ENCODE assay signal across 25 cellular contexts in genomic region chr14:88775532-88775931, GRCh38.
"Had no signal": no experiment of that assay in that cellular context is flagged by ENCODE, and none has a peak within 500 bp of the region (broad histone marks: within the 10 kb centered on the region; RNA-seq: fewer than 3 reads in every experiment).

No MANE protein-coding gene starts in this region.

- H3K4me3 Mint-ChIP-seq: activated CD4-positive, alpha-beta memory T cell treated with anti-CD3 and anti-CD28 coated beads, Interleukin-2, amount 10 ng/mL, durations not matched to agents 7 days and 5 days; activated CD4-positive, alpha-beta T cell treated with anti-CD3 and anti-CD28 coated beads, Interleukin-2, amount 10 ng/mL, durations not matched to agents 7 days and 5 days; activated naive CD4-positive, alpha-beta T cell treated with anti-CD3 and anti-CD28 coated beads, Interleukin-2, amount 10 ng/mL, durations not matched to agents 7 days and 5 days; activated naive CD8-positive, alpha-beta T cell treated with anti-CD3 and anti-CD28 coated beads for 36 hours; activated T-helper 17 cell treated with anti-CD3 and anti-CD28 coated beads, Interleukin-2, amount 50 U/mL, for 72 hours had no signal

- H3K4me1 Mint-ChIP-seq: activated CD4-positive, alpha-beta memory T cell treated with anti-CD3 and anti-CD28 coated beads, Interleukin-2, amount 10 ng/mL, durations not matched to agents 7 days and 5 days; activated CD4-positive, alpha-beta T cell treated with anti-CD3 and anti-CD28 coated beads, Interleukin-2, amount 10 ng/mL, durations not matched to agents 7 days and 5 days; activated naive CD4-positive, alpha-beta T cell treated with anti-CD3 and anti-CD28 coated beads, Interleukin-2, amount 10 ng/mL, durations not matched to agents 7 days and 5 days; activated naive CD8-positive, alpha-beta T cell treated with anti-CD3 and anti-CD28 coated beads for 36 hours; activated T-helper 17 cell treated with anti-CD3 and anti-CD28 coated beads, Interleukin-2, amount 50 U/mL, for 72 hours had no signal

- H3K27me3 ChIP-seq: brain microvascular endothelial cell, SJCRH30 had no signal

- ATAC-seq: activated T-helper 17 cell treated with anti-CD3 and anti-CD28 coated beads, Interleukin-2, amount 50 U/mL, for 72 hours had no signal

- H3K9me3 ChIP-seq: SJCRH30, SK-N-SH had no signal

- H3K27ac Mint-ChIP-seq: activated CD4-positive, alpha-beta memory T cell treated with anti-CD3 and anti-CD28 coated beads, Interleukin-2, amount 10 ng/mL, durations not matched to agents 7 days and 5 days; activated CD4-positive, alpha-beta T cell treated with anti-CD3 and anti-CD28 coated beads, Interleukin-2, amount 10 ng/mL, durations not matched to agents 7 days and 5 days; activated naive CD4-positive, alpha-beta T cell treated with anti-CD3 and anti-CD28 coated beads, Interleukin-2, amount 10 ng/mL, durations not matched to agents 7 days and 5 days; activated naive CD8-positive, alpha-beta T cell treated with anti-CD3 and anti-CD28 coated beads for 36 hours; activated T-helper 17 cell treated with anti-CD3 and anti-CD28 coated beads, Interleukin-2, amount 50 U/mL, for 72 hours had no signal

- H3K9ac ChIP-seq: SK-N-SH had no signal

- H3K36me3 Mint-ChIP-seq: activated naive CD4-positive, alpha-beta T cell treated with anti-CD3 and anti-CD28 coated beads, Interleukin-2, amount 10 ng/mL, durations not matched to agents 7 days and 5 days had no signal

- H3K9me3 Mint-ChIP-seq: activated CD4-positive, alpha-beta memory T cell treated with anti-CD3 and anti-CD28 coated beads, Interleukin-2, amount 10 ng/mL, durations not matched to agents 7 days and 5 days; activated naive CD4-positive, alpha-beta T cell treated with anti-CD3 and anti-CD28 coated beads, Interleukin-2, amount 10 ng/mL, durations not matched to agents 7 days and 5 days; activated naive CD8-positive, alpha-beta T cell treated with anti-CD3 and anti-CD28 coated beads for 36 hours; activated T-helper 17 cell treated with anti-CD3 and anti-CD28 coated beads, Interleukin-2, amount 50 U/mL, for 72 hours had no signal

- H3K27me3 Mint-ChIP-seq: activated CD4-positive, alpha-beta memory T cell treated with anti-CD3 and anti-CD28 coated beads, Interleukin-2, amount 10 ng/mL, durations not matched to agents 7 days and 5 days; activated CD4-positive, alpha-beta T cell treated with anti-CD3 and anti-CD28 coated beads, Interleukin-2, amount 10 ng/mL, durations not matched to agents 7 days and 5 days; activated naive CD4-positive, alpha-beta T cell treated with anti-CD3 and anti-CD28 coated beads, Interleukin-2, amount 10 ng/mL, durations not matched to agents 7 days and 5 days; activated naive CD8-positive, alpha-beta T cell treated with anti-CD3 and anti-CD28 coated beads for 36 hours; activated T-helper 17 cell treated with anti-CD3 and anti-CD28 coated beads, Interleukin-2, amount 50 U/mL, for 72 hours had no signal

- H3K9me2 ChIP-seq: SK-N-SH had no signal

- DNase-seq: activated CD4-positive, alpha-beta memory T cell treated with anti-CD3 and anti-CD28 coated beads, Interleukin-2, amount 10 ng/mL, durations not matched to agents 7 days and 5 days; activated CD4-positive, alpha-beta T cell treated with anti-CD3 and anti-CD28 coated beads, Interleukin-2, amount 10 ng/mL, durations not matched to agents 7 days and 5 days; activated CD4-positive, CD25-positive, alpha-beta regulatory T cell; activated gamma-delta T cell; activated naive CD4-positive, alpha-beta T cell treated with anti-CD3 and anti-CD28 coated beads, Interleukin-2, amount 10 ng/mL, durations not matched to agents 7 days and 5 days; activated naive CD8-positive, alpha-beta T cell treated with anti-CD3 and anti-CD28 coated beads for 36 hours; activated T-cell treated with anti-CD3 and anti-CD28 coated beads for 4 hours; activated T-cell treated with anti-CD3 and anti-CD28 coated beads, Interleukin-2, amount 50 U/mL, for 48 hours; brain microvascular endothelial cell; caudate nucleus; Kasumi-1; KBM-7; NCI-H1105 treated with DMSO at 0.1 percent for 48 hours; NCI-H1436 treated with DMSO at 0.1 percent for 48 hours; NCI-H187; NCI-H2081 treated with DMSO at 0.1 percent for 48 hours; NCI-H446; NCI-H526; NCI-H82; OCI-M1; SJCRH30; SK-N-SH; T-helper 1 cell had no signal

- H3K4me3 ChIP-seq: SJCRH30 had no signal

- H3K27ac ChIP-seq: brain microvascular endothelial cell, SJCRH30, VCaP had no signal

- H3K36me3 ChIP-seq: brain microvascular endothelial cell, SJCRH30 had no signal

- H3K4me2 ChIP-seq: SK-N-SH had no signal

- H3K4me1 ChIP-seq: SJCRH30 had no signal
